Comparison of ENCODE assay signal across 12 cellular contexts in genomic region chr4:52856802-52857201, GRCh38. TPM values are rescaled to one million over a fixed set of nuclear protein-coding genes. Genes with fewer than 3 reads are reported as not detected.
"Had no signal": no experiment of that assay in that cellular context is flagged by ENCODE, and none has a peak within 500 bp of the region (broad histone marks: within the 10 kb centered on the region; RNA-seq: fewer than 3 reads in every experiment).

No MANE protein-coding gene starts in this region.

- H3K4me3 ChIP-seq: pancreas, transverse colon had no signal

- H3K36me3 Mint-ChIP-seq: T-cell had no signal

- H3K9me3 Mint-ChIP-seq: activated naive CD4-positive, alpha-beta T cell treated with anti-CD3 and anti-CD28 coated beads, Interleukin-2, amount 50 U/mL, for 24 hours had no signal

- H3K4me3 Mint-ChIP-seq: activated naive CD4-positive, alpha-beta T cell treated with anti-CD3 and anti-CD28 coated beads, Interleukin-2, amount 50 U/mL, for 24 hours; brain; mesothelial cell of epicardium; T-cell had no signal

- H3K27ac Mint-ChIP-seq: activated naive CD4-positive, alpha-beta T cell treated with anti-CD3 and anti-CD28 coated beads, Interleukin-2, amount 50 U/mL, for 24 hours; activated T-helper 2 cell treated with anti-CD3 and anti-CD28 coated beads, Interferon-gamma antibody, Interleukin-2, Interleukin-4, amounts not matched to agents 10 μg/mL and 5 μg/mL and 100 μg/mL, durations not matched to agents 14 hours and 24 hours and 36 hours; T-cell had no signal

- ATAC-seq: T-cell had no signal

- DNase-seq: amygdala; effector memory CD4-positive, alpha-beta T cell; hypothalamus; kidney glomerular epithelial cell; pancreas; T-cell; transverse colon had no signal

RNA-seq across cellular contexts. Expression of gene RASL11B, which starts 5.3 kb away (rescaled TPM):
- total RNA-seq: glomerular endothelial cell had no signal
